In genomic region chr2:6986251-6986893, GRCh38 we compare ENCODE assay signal across 12 cellular contexts.
DNase-seq lines count a peak whose midpoint lies in the region; ATAC-seq and TF ChIP-seq lines count a peak whose summit lies in the region.
"Had no signal": no experiment of that assay in that cellular context is flagged by ENCODE, and none has a peak within 500 bp of the region (broad histone marks: within the 10 kb centered on the region; RNA-seq: fewer than 3 reads in every experiment).

No MANE protein-coding gene starts in this region.

- H3K27me3 ChIP-seq in neural progenitor cell: no peaks in the 10 kb centered on the region
- no peaks in the 10 kb centered on the region for H3K27me3 ChIP-seq in effector memory CD4-positive, alpha-beta T cell (replicated peaks; ENCODE audit: control insufficient read depth, insufficient read depth, low read length, poor library complexity, severe bottlenecking)
- no peaks in the 10 kb centered on the region for H3K27me3 ChIP-seq in tibial nerve
- H3K27me3 ChIP-seq: cardiac muscle cell, thyroid gland had no signal

- DNase-seq in ELF-1 (ENCODE audit: low read depth, low spot score): peak; percentile 45
- peak; percentile 28 for DNase-seq in NCI-H774 (lab: John Stamatoyannopoulos, UW)
- peak; percentile 73 for DNase-seq in ecto neural progenitor cell (ENCODE audit: low spot score)
- peak; percentile 88 for DNase-seq in neural progenitor cell (ENCODE audit: low spot score)
- DNase-seq in effector memory CD4-positive, alpha-beta T cell: no peak
- DNase-seq in tibial nerve (ENCODE audit: low spot score in 2 of 2): no peak
- DNase-seq in LoVo (ENCODE audit: low spot score): no peak
- DNase-seq: activated CD4-positive, alpha-beta T cell treated with anti-CD3 and anti-CD28 coated beads, Interleukin-2, amount 50 U/mL, for 48 hours; GDM1; thyroid gland had no signal

- H2AFZ ChIP-seq in neural progenitor cell (replicated peaks): no peak overlapping the region

- peaks cover 20% of the 10 kb centered on the region for H3F3A ChIP-seq in neural progenitor cell (ENCODE audit: low read depth)

- H3K36me3 ChIP-seq in neural progenitor cell (peaks cover 3% of the 10 kb centered on the region), tibial nerve (peaks cover 0 to 9% (median 0%) of the 10 kb centered on the region in 3 donors)
- H3K36me3 ChIP-seq in effector memory CD4-positive, alpha-beta T cell (ENCODE audit: control insufficient read depth, insufficient read depth, low read length): peaks cover 3% of the 10 kb centered on the region
- H3K36me3 ChIP-seq: cardiac muscle cell, thyroid gland had no signal

- peak overlapping the region; percentile 47 for H3K4me2 ChIP-seq in neural progenitor cell

- peaks cover 59% of the 10 kb centered on the region for H3K4me1 Mint-ChIP-seq in neural progenitor cell

- H3K4me3 Mint-ChIP-seq in neural progenitor cell: peak overlapping the region; percentile 73

- TF ChIP-seq EP300 in tibial nerve (IDR thresholded peaks at IDR 0.05): no peak

- no peak for TF ChIP-seq POLR2A in tibial nerve (IDR thresholded peaks at IDR 0.05)

- ATAC-seq in HG03108 (IDR thresholded peaks at IDR 0.05; ENCODE audit: unreplicated experiment): no peak

- H3K79me2 ChIP-seq in neural progenitor cell (ENCODE audit: low read depth): no peaks in the 10 kb centered on the region

- H3K9ac ChIP-seq in neural progenitor cell: no peak overlapping the region

- H3K4me3 ChIP-seq in neural progenitor cell (no peak overlapping the region), tibial nerve (no peak overlapping the region)
- H3K4me3 ChIP-seq in effector memory CD4-positive, alpha-beta T cell (ENCODE audit: insufficient read depth, low read depth, low read length, poor library complexity, severe bottlenecking): no peak overlapping the region
- H3K4me3 ChIP-seq: cardiac muscle cell, thyroid gland had no signal

- peaks cover 30% of the 10 kb centered on the region for H3K4me1 ChIP-seq in neural progenitor cell
- no peaks in the 10 kb centered on the region for H3K4me1 ChIP-seq in effector memory CD4-positive, alpha-beta T cell (ENCODE audit: control insufficient read depth, insufficient read depth, low read length, poor library complexity, severe bottlenecking)
- peaks cover 0 to 36% (median 20%) of the 10 kb centered on the region in 4 donors for H3K4me1 ChIP-seq in tibial nerve
- H3K4me1 ChIP-seq: thyroid gland had no signal

- H3K27ac ChIP-seq in neural progenitor cell (peak overlapping the region; percentile 39), tibial nerve (peak overlapping the region in 2 of 4 donors; percentile 56 to 63)
- H3K27ac ChIP-seq in effector memory CD4-positive, alpha-beta T cell (ENCODE audit: insufficient read depth, low read length, poor library complexity, severe bottlenecking): no peak overlapping the region
- H3K27ac ChIP-seq: cardiac muscle cell, thyroid gland had no signal

- 34 to 53% methylated on average over 5 of the region's 5 CpGs for WGBS in tibial nerve, 2 donors

- H3K9me3 Mint-ChIP-seq in neural progenitor cell: peaks cover 28% of the 10 kb centered on the region

- peaks cover 45% of the 10 kb centered on the region for H3K36me3 Mint-ChIP-seq in neural progenitor cell

- H3K9me3 ChIP-seq in neural progenitor cell (ENCODE audit: low read depth) (no peaks in the 10 kb centered on the region), tibial nerve (peaks cover 0 to 4% (median 0%) of the 10 kb centered on the region in 4 donors)
- no peaks in the 10 kb centered on the region for H3K9me3 ChIP-seq in effector memory CD4-positive, alpha-beta T cell (ENCODE audit: control insufficient read depth, low read length)
- H3K9me3 ChIP-seq: thyroid gland had no signal

- peaks cover 8% of the 10 kb centered on the region for H3K27me3 Mint-ChIP-seq in neural progenitor cell (ENCODE audit: insufficient read depth, low read depth)

- no peaks in the 10 kb centered on the region for H4K20me1 ChIP-seq in neural progenitor cell (ENCODE audit: low read depth)

- peak overlapping the region; percentile 99 for H3K27ac Mint-ChIP-seq in neural progenitor cell

- TF ChIP-seq CTCF in neural progenitor cell (IDR thresholded peaks at IDR 0.05): no peak
- no peak for TF ChIP-seq CTCF in tibial nerve (IDR thresholded peaks at IDR 0.05)

Comparison
In these comparisons a context has a peak if more than half of its experiments do, and no peak if none do; other contexts are left out.
1. DNase-seq: peak in ELF-1 (single experiment), NCI-H774 (single experiment), ecto neural progenitor cell (single experiment) and neural progenitor cell (single experiment); none in effector memory CD4-positive, alpha-beta T cell (0 of 3), tibial nerve (0 of 2) and LoVo (single experiment).